ENCODE assay signal across 9 cellular contexts in the genomic region with DNA sequence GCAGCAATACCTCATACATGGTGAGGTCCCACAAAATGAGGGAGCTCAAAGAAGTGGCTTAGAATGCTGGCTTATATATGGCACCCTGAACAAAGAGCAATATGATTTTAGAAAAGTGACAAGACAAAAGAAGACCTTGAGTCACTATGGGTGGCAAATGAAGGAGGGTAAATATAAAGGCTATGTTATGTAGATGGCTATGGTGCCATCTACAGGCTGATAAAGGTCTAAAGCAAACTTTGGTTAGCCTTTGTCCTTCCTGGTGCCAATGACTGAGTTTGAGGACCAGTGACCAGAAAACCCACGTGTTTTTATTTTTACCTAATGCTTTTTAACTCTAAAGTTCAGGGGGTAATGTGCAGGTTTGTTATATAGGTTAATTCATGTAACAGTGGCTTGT.
DNase-seq lines count a peak whose midpoint lies in the region; ATAC-seq and TF ChIP-seq lines count a peak whose summit lies in the region.
"Had no signal": no experiment of that assay in that cellular context is flagged by ENCODE, and none has a peak within 500 bp of the region (broad histone marks: within the 10 kb centered on the region; RNA-seq: fewer than 3 reads in every experiment).

No MANE protein-coding gene starts in this region.

- H3K9me2 ChIP-seq in SK-N-SH, result no peaks in the 10 kb centered on the region

- no peak overlapping the region for H2AFZ ChIP-seq in SK-N-SH (ENCODE audit: low read depth)

- H3K9me3 ChIP-seq in SK-N-SH, result no peaks in the 10 kb centered on the region

- TF ChIP-seq EP300 in SK-N-SH (IDR thresholded peaks at IDR 0.05; ENCODE audit: borderline replicate concordance in 1 of 2, low read depth in 1 of 2, low read length in 1 of 2), result no peak

- no peak for ATAC-seq in HG03175 (IDR thresholded peaks at IDR 0.05; ENCODE audit: unreplicated experiment)

- no peaks in the 10 kb centered on the region for H3K4me1 Mint-ChIP-seq in CD14-positive monocyte
- H3K4me1 Mint-ChIP-seq: CD4-positive, alpha-beta memory T cell had no signal

- peak; percentile 58 for TF ChIP-seq CTCF in SK-N-SH (IDR thresholded peaks at IDR 0.05)
- no peak for TF ChIP-seq CTCF in CD14-positive monocyte (IDR thresholded peaks at IDR 0.05)

- TF ChIP-seq RAD21 in SK-N-SH (IDR thresholded peaks at IDR 0.05; ENCODE audit: low read length), result peak; percentile 51

- H3K27ac Mint-ChIP-seq in CD14-positive monocyte, result no peak overlapping the region

- no peaks in the 10 kb centered on the region for H3K4me1 ChIP-seq in SK-N-SH (ENCODE audit: control insufficient read depth in 1 of 2, insufficient read depth in 2 of 2, low read depth in 1 of 2, low read length in 1 of 2)

- H3K4me2 ChIP-seq in SK-N-SH, result no peak overlapping the region

- CTCF ChIA-PET in SK-N-SH (lab: Yijun Ruan, JAX), result interaction anchor here (0.8 to 1.6 kb wide), 5 partner anchors 35 to 214 kb away, joined by 3 to 5 read pairs (median 3); no protein-coding TSS in a partner anchor

- WGBS in SK-N-SH (ENCODE audit: low lambda C conversion rate), result 0% methylated on average over 1 of the region's 1 CpG

- no peak overlapping the region for H3K4me3 Mint-ChIP-seq in CD14-positive monocyte
- H3K4me3 Mint-ChIP-seq: CD4-positive, alpha-beta memory T cell had no signal

- peak; percentile 3 to 56 (median 46) for DNase-seq in NCI-H1417 (lab: John Stamatoyannopoulos, UW)
- no peak for DNase-seq in NCI-H1417 treated with DMSO at 0.1 percent for 48 hours (lab: John Stamatoyannopoulos, UW)
- peak; percentile 53 for DNase-seq in HPDE6-E6E7 (ENCODE audit: extremely low spot score)
- DNase-seq in SK-N-SH, result peak; percentile 35
- DNase-seq in islet precursor cell, result peak; percentile 18
- DNase-seq in CD14-positive monocyte (ENCODE audit: low spot score), result no peak
- DNase-seq in activated naive CD4-positive, alpha-beta T cell treated with Interleukin-2 at 50 U/mL for 16 hours, result no peak

- H3K27ac ChIP-seq in SK-N-SH (ENCODE audit: low read depth in 2 of 2, low read length in 1 of 2), result no peak overlapping the region

- H3K9ac ChIP-seq in SK-N-SH, result no peak overlapping the region

- H3K27me3 ChIP-seq in SK-N-SH (ENCODE audit: insufficient read depth), result no peaks in the 10 kb centered on the region

- H3K36me3 ChIP-seq in SK-N-SH (replicated peaks in 1 of 2; ENCODE audit: control insufficient read depth in 1 of 2, insufficient read depth in 2 of 2, low read length in 1 of 2), result no peaks in the 10 kb centered on the region

- POLR2A ChIA-PET in SK-N-SH (lab: Yijun Ruan, JAX), result interaction anchor here (0.8 kb wide), 1 partner anchor 11 kb away, joined by 3 read pairs; no protein-coding TSS in a partner anchor

- H3K79me2 ChIP-seq in SK-N-SH (ENCODE audit: insufficient read depth), result no peaks in the 10 kb centered on the region

- intact Hi-C loops in CD14-positive monocyte (cut with micrococcal nuclease), result no loop called here

- H3F3A ChIP-seq in SK-N-SH (replicated peaks; ENCODE audit: insufficient read depth), result no peaks in the 10 kb centered on the region

- no peaks in the 10 kb centered on the region for H3K36me3 Mint-ChIP-seq in CD14-positive monocyte
- H3K36me3 Mint-ChIP-seq: CD4-positive, alpha-beta memory T cell had no signal

- peaks cover 0 to 3% (median 0%) of the 10 kb centered on the region in 7 donors for H3K9me3 Mint-ChIP-seq in CD14-positive monocyte

- H3K27me3 Mint-ChIP-seq in CD14-positive monocyte (ENCODE audit: low read depth in 3 of 3), result peaks cover 0 to 4% (median 0%) of the 10 kb centered on the region in 3 donors

- no peaks in the 10 kb centered on the region for H4K20me1 ChIP-seq in SK-N-SH (ENCODE audit: insufficient read depth)

- no peak overlapping the region for H3K4me3 ChIP-seq in SK-N-SH (ENCODE audit: low read depth in 2 of 2, low read length in 1 of 2)

TF ChIP-seq in SK-N-SH, 30 proteins besides CTCF, POLR2A, EP300 and RAD21:
- TF ChIP-seq FOSL2 (IDR thresholded peaks at IDR 0.05; ENCODE audit: borderline replicate concordance, low read depth) (no peak), SMC3 (IDR thresholded peaks at IDR 0.05; ENCODE audit: low read depth, low read length) (0 out of 2 replicates have a peak, but pooled peaks have one; percentile 13), TCF12 (IDR thresholded peaks at IDR 0.05) (no peak)

Comparison
In these comparisons a context has a peak if more than half of its experiments do, and no peak if none do; other contexts are left out.
1. DNase-seq: peak in NCI-H1417 (3 of 3), HPDE6-E6E7 (single experiment), SK-N-SH (single experiment) and islet precursor cell (single experiment); none in NCI-H1417 treated with DMSO at 0.1 percent for 48 hours (single experiment), CD14-positive monocyte (single experiment) and activated naive CD4-positive, alpha-beta T cell treated with Interleukin-2 at 50 U/mL for 16 hours (single experiment).